17 cellular contexts compared by ENCODE assay signal in the genomic region with DNA sequence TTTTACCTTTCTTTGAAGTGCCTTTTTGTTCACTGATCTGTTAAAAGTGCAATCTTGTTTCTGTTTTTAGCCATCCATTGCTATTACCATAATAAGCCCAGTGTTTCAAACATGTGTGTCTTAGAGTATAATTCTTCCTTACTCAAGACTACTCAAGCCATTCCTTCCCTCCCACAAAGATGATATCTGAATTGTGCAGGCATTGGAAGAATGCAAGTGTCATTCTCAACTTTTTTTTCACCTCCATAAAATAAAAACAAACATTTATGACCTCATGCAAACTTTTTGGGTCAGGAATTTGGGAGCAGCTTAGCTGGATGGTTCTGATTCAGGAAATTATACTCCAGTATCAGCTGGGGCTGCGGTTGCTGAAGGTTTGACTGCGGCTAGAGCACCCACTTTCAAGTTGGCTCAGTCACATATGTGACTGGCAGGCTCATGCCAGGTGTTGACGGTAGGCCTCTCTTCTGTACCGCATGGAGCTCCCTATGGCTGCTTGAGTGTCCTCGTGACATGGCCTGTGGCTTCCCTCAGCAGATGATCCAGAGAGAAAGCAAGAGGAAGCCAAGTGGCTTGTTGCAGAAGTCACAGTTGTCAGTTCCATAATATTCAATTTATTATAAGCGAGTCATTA.
DNase-seq lines count a peak whose midpoint lies in the region; ATAC-seq and TF ChIP-seq lines count a peak whose summit lies in the region.
"Had no signal": no experiment of that assay in that cellular context is flagged by ENCODE, and none has a peak within 500 bp of the region (broad histone marks: within the 10 kb centered on the region; RNA-seq: fewer than 3 reads in every experiment).

No MANE protein-coding gene starts in this region.

- no peak overlapping the region for H3K27ac Mint-ChIP-seq in activated CD4-positive, alpha-beta T cell treated with anti-CD3 and anti-CD28 coated beads, Interleukin-2, amount 10 ng/mL, durations not matched to agents 24 days and 14 days
- H3K27ac Mint-ChIP-seq: CD4-positive, alpha-beta memory T cell; GM23338 had no signal

- DNase-seq in GM12865 (ENCODE audit: low read depth) (peak; percentile 47), fibroblast of villous mesenchyme (ENCODE audit: low read depth) (peak; percentile 54), upper lobe of right lung (no peak), dermis blood vessel endothelial cell (no peak)
- peak; percentile 82 for DNase-seq in Jurkat, Clone E6-1 (ENCODE audit: low read depth, low spot score)
- DNase-seq in activated CD4-positive, alpha-beta T cell treated with anti-CD3 and anti-CD28 coated beads, Interleukin-2, amount 10 ng/mL, durations not matched to agents 24 days and 14 days: no peak
- DNase-seq: BE2C; CD4-positive, alpha-beta memory T cell; COR-L47; DMS53 had no signal

- H3K27me3 Mint-ChIP-seq in activated CD4-positive, alpha-beta T cell treated with anti-CD3 and anti-CD28 coated beads, Interleukin-2, amount 10 ng/mL, durations not matched to agents 24 days and 14 days: no peaks in the 10 kb centered on the region
- H3K27me3 Mint-ChIP-seq: CD4-positive, alpha-beta memory T cell; IgD-negative memory B cell had no signal

- H3K36me3 ChIP-seq in upper lobe of right lung: no peaks in the 10 kb centered on the region
- H3K36me3 ChIP-seq: BE2C, HAP-1 had no signal

- no peak for TF ChIP-seq CTCF in GM12865 (IDR thresholded peaks at IDR 0.05; ENCODE audit: insufficient read depth, low read depth, low read length, missing control alignments)
- no peak for TF ChIP-seq CTCF in fibroblast of villous mesenchyme (IDR thresholded peaks at IDR 0.05; ENCODE audit: insufficient read depth, low read depth, low read length)
- no peak for TF ChIP-seq CTCF in upper lobe of right lung (IDR thresholded peaks at IDR 0.05)

- ATAC-seq in upper lobe of right lung (peak; percentile 74), GM19455 (IDR thresholded peaks at IDR 0.05; ENCODE audit: unreplicated experiment) (no peak)
- ATAC-seq: A549, GM12878, GM23338 had no signal

- H3K27me3 ChIP-seq in upper lobe of right lung: no peaks in the 10 kb centered on the region
- H3K27me3 ChIP-seq: BE2C had no signal

- no peak overlapping the region for H3K4me3 Mint-ChIP-seq in activated CD4-positive, alpha-beta T cell treated with anti-CD3 and anti-CD28 coated beads, Interleukin-2, amount 10 ng/mL, durations not matched to agents 24 days and 14 days
- H3K4me3 Mint-ChIP-seq: CD4-positive, alpha-beta memory T cell; GM23338; IgD-negative memory B cell had no signal

- intact Hi-C loops in upper lobe of right lung (cut with DNase I): no loop called here
- intact Hi-C loops in activated CD4-positive, alpha-beta T cell treated with anti-CD3 and anti-CD28 coated beads, Interleukin-2, amount 10 ng/mL, durations not matched to agents 24 days and 14 days (cut with micrococcal nuclease): no loop called here

- H3K4me1 ChIP-seq in upper lobe of right lung: no peaks in the 10 kb centered on the region
- H3K4me1 ChIP-seq: A549, BE2C, HAP-1 had no signal

- no peaks in the 10 kb centered on the region for H3K36me3 Mint-ChIP-seq in activated CD4-positive, alpha-beta T cell treated with anti-CD3 and anti-CD28 coated beads, Interleukin-2, amount 10 ng/mL, durations not matched to agents 24 days and 14 days (ENCODE audit: low read depth)
- H3K36me3 Mint-ChIP-seq: CD4-positive, alpha-beta memory T cell; IgD-negative memory B cell had no signal

- H3K4me3 ChIP-seq in GM12865 (ENCODE audit: low read depth, low read length) (no peak overlapping the region), fibroblast of villous mesenchyme (ENCODE audit: low read depth, low read length) (no peak overlapping the region), upper lobe of right lung (no peak overlapping the region)
- no peak overlapping the region for H3K4me3 ChIP-seq in Jurkat, Clone E6-1 (ENCODE audit: low read length)
- H3K4me3 ChIP-seq: A549, GM12878, GM23338, HAP-1 had no signal

- no peaks in the 10 kb centered on the region for H3K4me1 Mint-ChIP-seq in activated CD4-positive, alpha-beta T cell treated with anti-CD3 and anti-CD28 coated beads, Interleukin-2, amount 10 ng/mL, durations not matched to agents 24 days and 14 days
- H3K4me1 Mint-ChIP-seq: GM23338 had no signal

- no peaks in the 10 kb centered on the region for H3K9me3 ChIP-seq in upper lobe of right lung
- H3K9me3 ChIP-seq: A549, BE2C, HAP-1 had no signal

- H3K27ac ChIP-seq in upper lobe of right lung: no peak overlapping the region
- H3K27ac ChIP-seq: A549, C4-2B had no signal

- no peaks in the 10 kb centered on the region for H3K9me3 Mint-ChIP-seq in activated CD4-positive, alpha-beta T cell treated with anti-CD3 and anti-CD28 coated beads, Interleukin-2, amount 10 ng/mL, durations not matched to agents 24 days and 14 days

Comparison
In these comparisons a context has a peak if more than half of its experiments do, and no peak if none do; other contexts are left out.
1. DNase-seq: peak in GM12865 (single experiment), Jurkat, Clone E6-1 (single experiment) and fibroblast of villous mesenchyme (single experiment); none in upper lobe of right lung (single experiment), dermis blood vessel endothelial cell (single experiment) and activated CD4-positive, alpha-beta T cell treated with anti-CD3 and anti-CD28 coated beads, Interleukin-2, amount 10 ng/mL, durations not matched to agents 24 days and 14 days (single experiment).